In genomic region chrX:152814048-152814447, GRCh38 we compare ENCODE assay signal across 35 cellular contexts. TPM values are rescaled to one million over a fixed set of nuclear protein-coding genes. Genes with fewer than 3 reads are reported as not detected.
"Had no signal": no experiment of that assay in that cellular context is flagged by ENCODE, and none has a peak within 500 bp of the region (broad histone marks: within the 10 kb centered on the region; RNA-seq: fewer than 3 reads in every experiment).

No MANE protein-coding gene starts in this region.

- H3K9me3 Mint-ChIP-seq: immature natural killer cell; natural killer cell; neural progenitor cell; stimulated activated naive B cell treated with anti-CD40 and anti-IgM and Interleukin-4, amounts not matched to agents 10 μg/mL and 1 μg/mL and 100 μg/mL, for 72 hours had no signal

- FAIRE-seq: islet of Langerhans, kidney had no signal

- ATAC-seq: left lung; lower lobe of right lung; natural killer cell; psoas muscle; stimulated activated naive B cell treated with anti-CD40 and anti-IgM and Interleukin-4, amounts not matched to agents 10 μg/mL and 1 μg/mL and 100 μg/mL, for 72 hours; stimulated activated naive CD8-positive, alpha-beta T cell treated with anti-CD3 and anti-CD28 coated beads, Interleukin-15, Interleukin-2, amounts not matched to agents 100 U/mL and 50 U/mL, for 24 hours had no signal

- H3K4me2 ChIP-seq: neural progenitor cell had no signal

- H3K9ac ChIP-seq: neural progenitor cell, parathyroid adenoma had no signal

- H3K9me3 ChIP-seq: left lung, lower lobe of right lung, neutrophil, psoas muscle, right atrium auricular region, right lobe of liver, stomach, testis, thyroid gland, transverse colon, upper lobe of left lung, vagina had no signal

- H3K4me3 ChIP-seq: left lung, lower lobe of right lung, neural progenitor cell, psoas muscle, right atrium auricular region, right lobe of liver, stomach, testis, thyroid gland, transverse colon, upper lobe of left lung, vagina had no signal

- H3K36me3 Mint-ChIP-seq: immature natural killer cell; naive B cell; natural killer cell; neural progenitor cell; stimulated activated naive B cell treated with anti-CD40 and anti-IgM and Interleukin-4, amounts not matched to agents 10 μg/mL and 1 μg/mL and 100 μg/mL, for 72 hours had no signal

- H3K4me1 ChIP-seq: left lung, lower lobe of right lung, neural progenitor cell, parathyroid adenoma, psoas muscle, right atrium auricular region, right lobe of liver, stomach, testis, thyroid gland, upper lobe of left lung, vagina had no signal

- H3K4me1 Mint-ChIP-seq: immature natural killer cell; nephron progenitor cell; stimulated activated naive B cell treated with anti-CD40 and anti-IgM and Interleukin-4, amounts not matched to agents 10 μg/mL and 1 μg/mL and 100 μg/mL, for 72 hours had no signal

- H3K27ac ChIP-seq: left lung, lower lobe of right lung, neural progenitor cell, neutrophil, parathyroid adenoma, psoas muscle, right atrium auricular region, right lobe of liver, stomach, testis, thyroid gland, upper lobe of left lung, vagina had no signal

- H3K27ac Mint-ChIP-seq: immature natural killer cell; naive B cell; natural killer cell; nephron progenitor cell; neural progenitor cell; stimulated activated naive B cell treated with anti-CD40 and anti-IgM and Interleukin-4, amounts not matched to agents 10 μg/mL and 1 μg/mL and 100 μg/mL, for 72 hours had no signal

- H3K36me3 ChIP-seq: left lung, lower lobe of right lung, neural progenitor cell, neutrophil, right atrium auricular region, right lobe of liver, stomach, thyroid gland, transverse colon, upper lobe of left lung, vagina had no signal

- H2AFZ ChIP-seq: neural progenitor cell, parathyroid adenoma had no signal

- H3K27me3 ChIP-seq: left lung, neural progenitor cell, neutrophil, right atrium auricular region, right lobe of liver, testis, thyroid gland, transverse colon, upper lobe of left lung, vagina had no signal

- DNase-seq: hypothalamus; immature natural killer cell; kidney; left lung; lower lobe of right lung; mammary epithelial cell; mesenchymal stem cell; naive B cell; natural killer cell; nephron progenitor cell; occipital lobe; psoas muscle; stimulated activated CD4-positive, alpha-beta T cell treated with anti-CD3 and anti-CD28 coated beads, Interleukin-12 subunit alpha, Interleukin-12 subunit beta, amount 100 ng/mL, for 4 hours; stimulated activated CD4-positive, alpha-beta T cell treated with anti-CD3 and anti-CD28 coated beads, Interleukin-15, amount 100 ng/mL, for 24 hours; stimulated activated CD4-positive, alpha-beta T cell treated with anti-CD3 and anti-CD28 coated beads, Interleukin-2, amount 100 ng/mL, for 24 hours; stimulated activated CD4-positive, alpha-beta T cell treated with anti-CD3 and anti-CD28 coated beads, Interleukin-4, amount 100 ng/mL, for 1 hour; stimulated activated naive B cell treated with anti-CD40 and anti-IgM and Interleukin-4, amounts not matched to agents 10 μg/mL and 1 μg/mL and 100 μg/mL, for 72 hours; stimulated activated naive CD8-positive, alpha-beta T cell treated with anti-CD3 and anti-CD28 coated beads, Interleukin-15, Interleukin-2, amounts not matched to agents 100 U/mL and 50 U/mL, for 24 hours; stomach; testis; thyroid gland; transverse colon; upper lobe of left lung had no signal

- H3K79me2 ChIP-seq: parathyroid adenoma had no signal

- H3K4me3 Mint-ChIP-seq: naive B cell; natural killer cell; nephron progenitor cell; neural progenitor cell; stimulated activated naive B cell treated with anti-CD40 and anti-IgM and Interleukin-4, amounts not matched to agents 10 μg/mL and 1 μg/mL and 100 μg/mL, for 72 hours had no signal

RNA-seq across cellular contexts. Expression of gene MAGEA6, which starts 44.6 kb away (rescaled TPM):
- total RNA-seq: kidney, left lung, liver, lower lobe of right lung, mammary epithelial cell, natural killer cell, occipital lobe, osteocyte, posterior vena cava, psoas muscle, right atrium auricular region, right lobe of liver, skeletal muscle tissue, stomach, thyroid gland, transverse colon, urinary bladder, vagina had no signal
- polyA plus RNA-seq: immature natural killer cell, liver, mammary epithelial cell, psoas muscle, stomach, urinary bladder had no signal

RNA-seq across cellular contexts. Expression of gene CSAG3, which starts 55.0 kb away (rescaled TPM):
- total RNA-seq: kidney, left lung, lower lobe of right lung, mammary epithelial cell, natural killer cell, occipital lobe, osteocyte, posterior vena cava, psoas muscle, right atrium auricular region, right lobe of liver, skeletal muscle tissue, stomach, thyroid gland, transverse colon, upper lobe of left lung, urinary bladder, vagina had no signal
- polyA plus RNA-seq: immature natural killer cell, liver, mammary epithelial cell, psoas muscle, stomach, urinary bladder had no signal
